ENCODE assay signal across 8 cellular contexts in the genomic region with DNA sequence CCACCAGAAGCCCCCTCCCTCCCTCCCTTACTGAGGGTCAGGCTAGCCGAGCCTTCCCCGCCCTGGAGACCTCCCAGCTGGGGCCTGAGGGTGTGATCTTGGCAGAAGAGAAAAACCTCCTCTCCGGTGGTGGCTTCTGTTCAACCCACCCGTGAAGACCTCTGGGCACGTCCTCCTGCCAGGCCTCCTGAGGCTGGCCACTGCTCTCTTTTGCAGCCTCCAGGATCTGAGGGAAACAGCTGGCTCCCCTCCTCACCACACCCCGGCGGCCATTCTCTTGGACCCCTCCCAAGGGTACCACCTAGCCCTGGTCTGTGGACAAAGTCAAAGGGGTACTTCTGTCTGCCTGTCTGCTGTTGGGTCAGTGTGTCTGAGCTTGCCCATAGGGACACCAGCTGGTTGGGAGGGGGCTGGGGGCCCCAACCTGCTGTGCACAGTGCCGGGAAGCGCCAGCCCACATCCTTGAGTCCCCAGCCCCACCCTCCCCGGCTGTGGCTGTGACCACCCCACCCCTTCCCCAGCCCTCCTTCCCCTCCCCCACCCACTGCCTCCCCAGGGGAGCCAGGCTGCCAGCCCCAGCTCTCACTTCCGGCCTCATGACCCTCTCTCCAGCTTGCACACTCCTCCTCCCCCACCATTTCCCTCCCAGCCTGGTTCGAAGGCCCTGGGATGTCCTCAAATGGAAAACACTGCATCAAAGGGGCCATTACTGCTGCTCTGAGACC. TPM values are rescaled to one million over a fixed set of nuclear protein-coding genes. Genes with fewer than 3 reads are reported as not detected.
A peak's percentile ranks its signal among the peaks of the same experiment; 100 is the strongest.
DNase-seq lines count a peak whose midpoint lies in the region; ATAC-seq and TF ChIP-seq lines count a peak whose summit lies in the region.

No MANE protein-coding gene starts in this region.

- H3K4me1 Mint-ChIP-seq in endodermal cell: peaks cover 30% of the 10 kb centered on the region

- CTCF ChIA-PET in SK-N-SH (lab: Yijun Ruan, JAX): interaction anchor here (0.6 to 24.8 kb wide), 44 partner anchors 9 to 259 kb away, joined by 3 to 603 read pairs (median 5); partner anchors contain the start of genes AHDC1, MAP3K6 and WASF2

- TF ChIP-seq POLR2A in prostate gland (IDR thresholded peaks at IDR 0.05): no peak

- peaks cover 19% of the 10 kb centered on the region; the same call in 1 of the 2 replicates for H3K79me2 ChIP-seq in SK-N-SH (ENCODE audit: insufficient read depth)

- H3K4me1 ChIP-seq in endodermal cell (ENCODE audit: control insufficient read depth, insufficient read depth, low read length) (peaks cover 18% of the 10 kb centered on the region), prostate gland (replicated peaks) (no peaks in the 10 kb centered on the region), SK-N-SH (ENCODE audit: control insufficient read depth in 1 of 2, insufficient read depth in 2 of 2, low read depth in 1 of 2, low read length in 1 of 2) (peaks cover 19 to 25% of the 10 kb centered on the region in 2 experiments; a peak in 3 of 4 replicates)

- no peaks in the 10 kb centered on the region for H3K27me3 Mint-ChIP-seq in endodermal cell (ENCODE audit: insufficient read depth)

- no peaks in the 10 kb centered on the region for H4K20me1 ChIP-seq in SK-N-SH (ENCODE audit: insufficient read depth)

- H3K4me2 ChIP-seq in SK-N-SH: no peak overlapping the region

- H3K9ac ChIP-seq in endodermal cell (ENCODE audit: extremely low read depth, low read length, poor library complexity, severe bottlenecking): no peak overlapping the region
- H3K9ac ChIP-seq in SK-N-SH: no peak overlapping the region

- intact Hi-C loops in prostate gland (cut with DNase I): loop anchor here (2.0 to 5.0 kb wide), 2 partner anchors 103 to 154 kb away; no protein-coding TSS in a partner anchor

- peaks cover 23% of the 10 kb centered on the region for H3K36me3 Mint-ChIP-seq in endodermal cell (ENCODE audit: low read depth)

- DNase-seq in EH (ENCODE audit: low read depth): peak; percentile 60
- DNase-seq in OCI-M1 (lab: John Stamatoyannopoulos, UW): peak; percentile 29
- DNase-seq in endodermal cell: no peak
- no peak for DNase-seq in prostate gland (ENCODE audit: low spot score)
- DNase-seq in cerebellum (ENCODE audit: low spot score): no peak
- no peak for DNase-seq in SK-N-SH

- H3F3A ChIP-seq in SK-N-SH (replicated peaks; ENCODE audit: insufficient read depth): peaks cover 16% of the 10 kb centered on the region

- peaks cover 18% of the 10 kb centered on the region for H3K36me3 ChIP-seq in endodermal cell (ENCODE audit: control insufficient read depth, insufficient read depth, low read length)
- H3K36me3 ChIP-seq in prostate gland: peaks cover 0 to 8% of the 10 kb centered on the region in 2 donors
- H3K36me3 ChIP-seq in SK-N-SH (replicated peaks in 1 of 2; ENCODE audit: control insufficient read depth in 1 of 2, insufficient read depth in 2 of 2, low read length in 1 of 2): peaks cover 8 to 20% of the 10 kb centered on the region in 2 experiments

- WGBS in endodermal cell (ENCODE audit: insufficient coverage in 1 of 2, insufficient read length in 1 of 2), 2 experiments: 62 to 77% methylated on average over 3 to 11 of the region's 12 CpGs
- WGBS in prostate gland: 24% methylated on average over 12 of the region's 12 CpGs
- WGBS in SK-N-SH (ENCODE audit: low lambda C conversion rate): 72% methylated on average over 6 of the region's 12 CpGs

- H3K27me3 ChIP-seq in endodermal cell (ENCODE audit: control insufficient read depth, insufficient read depth, low read length, poor library complexity, severe bottlenecking) (no peaks in the 10 kb centered on the region), prostate gland (replicated peaks; ENCODE audit: insufficient read depth) (no peaks in the 10 kb centered on the region), SK-N-SH (ENCODE audit: insufficient read depth) (no peaks in the 10 kb centered on the region)

- no peak for TF ChIP-seq EP300 in SK-N-SH (IDR thresholded peaks at IDR 0.05; ENCODE audit: borderline replicate concordance in 1 of 2, low read depth in 1 of 2, low read length in 1 of 2)

- no peak overlapping the region for H2AFZ ChIP-seq in SK-N-SH (ENCODE audit: low read depth)

- ATAC-seq in HG02678 (IDR thresholded peaks at IDR 0.05; ENCODE audit: unreplicated experiment): no peak
- ATAC-seq in GM19395 (IDR thresholded peaks at IDR 0.05; ENCODE audit: unreplicated experiment): no peak

- H3K4me3 ChIP-seq in endodermal cell (ENCODE audit: low read length) (no peak overlapping the region), prostate gland (no peak overlapping the region), SK-N-SH (ENCODE audit: low read depth in 2 of 2, low read length in 1 of 2) (no peak overlapping the region)

- TF ChIP-seq CTCF in endodermal cell (conservative IDR thresholded peaks at IDR 0.05): no peak
- TF ChIP-seq CTCF in prostate gland (IDR thresholded peaks at IDR 0.05): no peak
- TF ChIP-seq CTCF in SK-N-SH (IDR thresholded peaks at IDR 0.05): no peak

- H3K9me3 Mint-ChIP-seq in endodermal cell: no peaks in the 10 kb centered on the region

- H3K27ac ChIP-seq in endodermal cell (ENCODE audit: low read depth, low read length) (no peak overlapping the region), prostate gland (peak overlapping the region; percentile 76 to 85), SK-N-SH (ENCODE audit: low read depth in 2 of 2, low read length in 1 of 2) (no peak overlapping the region; a peak in 1 of 4 replicates)

- H3K27ac Mint-ChIP-seq in endodermal cell: peak overlapping the region; percentile 1

- no peak for TF ChIP-seq RAD21 in SK-N-SH (IDR thresholded peaks at IDR 0.05; ENCODE audit: low read length)

- no peak overlapping the region for H3K4me3 Mint-ChIP-seq in endodermal cell

- H3K9me3 ChIP-seq in endodermal cell (ENCODE audit: control insufficient read depth, low read length): no peaks in the 10 kb centered on the region
- no peaks in the 10 kb centered on the region for H3K9me3 ChIP-seq in prostate gland
- no peaks in the 10 kb centered on the region for H3K9me3 ChIP-seq in SK-N-SH

- POLR2A ChIA-PET in SK-N-SH (lab: Yijun Ruan, JAX): interaction anchor here (1.3 to 1.6 kb wide), 2 partner anchors 46 to 66 kb away, joined by 4 to 9 read pairs; partner anchors contain the start of gene WASF2

- H3K9me2 ChIP-seq in SK-N-SH: no peaks in the 10 kb centered on the region

TF ChIP-seq in SK-N-SH, 30 proteins besides CTCF, POLR2A, EP300 and RAD21:
- no peak for TF ChIP-seq FOXJ3 (CRISPR knock-in tag; IDR thresholded peaks at IDR 0.05)
- no peak for TF ChIP-seq RXRA (IDR thresholded peaks at IDR 0.05; ENCODE audit: borderline replicate concordance, low read depth)
- no peak for TF ChIP-seq MXI1 (IDR thresholded peaks at IDR 0.05; ENCODE audit: low read depth, low read length)
- TF ChIP-seq GABPA (IDR thresholded peaks at IDR 0.05; ENCODE audit: low read depth): no peak
- no peak for TF ChIP-seq PBX3 (IDR thresholded peaks at IDR 0.05)
- TF ChIP-seq USF2 (IDR thresholded peaks at IDR 0.05; ENCODE audit: borderline replicate concordance, low read depth, low read length): no peak
- TF ChIP-seq, protein P1, sequence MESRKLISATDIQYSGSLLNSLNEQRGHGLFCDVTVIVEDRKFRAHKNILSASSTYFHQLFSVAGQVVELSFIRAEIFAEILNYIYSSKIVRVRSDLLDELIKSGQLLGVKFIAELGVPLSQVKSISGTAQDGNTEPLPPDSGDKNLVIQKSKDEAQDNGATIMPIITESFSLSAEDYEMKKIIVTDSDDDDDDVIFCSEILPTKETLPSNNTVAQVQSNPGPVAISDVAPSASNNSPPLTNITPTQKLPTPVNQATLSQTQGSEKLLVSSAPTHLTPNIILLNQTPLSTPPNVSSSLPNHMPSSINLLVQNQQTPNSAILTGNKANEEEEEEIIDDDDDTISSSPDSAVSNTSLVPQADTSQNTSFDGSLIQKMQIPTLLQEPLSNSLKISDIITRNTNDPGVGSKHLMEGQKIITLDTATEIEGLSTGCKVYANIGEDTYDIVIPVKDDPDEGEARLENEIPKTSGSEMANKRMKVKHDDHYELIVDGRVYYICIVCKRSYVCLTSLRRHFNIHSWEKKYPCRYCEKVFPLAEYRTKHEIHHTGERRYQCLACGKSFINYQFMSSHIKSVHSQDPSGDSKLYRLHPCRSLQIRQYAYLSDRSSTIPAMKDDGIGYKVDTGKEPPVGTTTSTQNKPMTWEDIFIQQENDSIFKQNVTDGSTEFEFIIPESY (IDR thresholded peaks at IDR 0.05; ENCODE audit: borderline replicate concordance, low read depth): no peak
- no peak for TF ChIP-seq CHD2 (IDR thresholded peaks at IDR 0.05; ENCODE audit: low read length, partially characterized antibody)
- TF ChIP-seq YY1 (IDR thresholded peaks at IDR 0.05; ENCODE audit: low read depth): no peak
- TF ChIP-seq TCF12 (IDR thresholded peaks at IDR 0.05): no peak
- TF ChIP-seq TAF1 (IDR thresholded peaks at IDR 0.05; ENCODE audit: borderline replicate concordance, low read depth, low read length): no peak

RNA-seq across cellular contexts. Expression of gene AHDC1, which starts 48.1 kb away (rescaled TPM):
- total RNA-seq in endodermal cell (10 to 100 TPM; 39.3 to 41.2 TPM), prostate gland (10 to 100 TPM; 27.1 to 83.7 TPM), cerebellum (26.5 TPM)
- polyA plus RNA-seq in endodermal cell (2013, experiment 1 of 2): 52.1 TPM
- polyA plus RNA-seq in endodermal cell (2013, experiment 2 of 2): 50.1 TPM
- 3.1 and 8.5 TPM in 2 replicates for polyA plus RNA-seq in SK-N-SH (2012; rRNA removed)
- 3.2 and 4.4 TPM in 2 replicates for polyA plus RNA-seq in SK-N-SH (2012; cell fraction: cytosol; rRNA removed)
- polyA plus RNA-seq in SK-N-SH (2012; cell fraction: nucleus; rRNA removed): 19.2 and 28.1 TPM in 2 replicates

Comparison
In these comparisons a context has a peak if more than half of its experiments do, and no peak if none do; other contexts are left out.
1. DNase-seq: peak in EH (single experiment) and OCI-M1 (single experiment); none in endodermal cell (single experiment), prostate gland (single experiment), cerebellum (single experiment) and SK-N-SH (single experiment).
2. H3K27ac ChIP-seq: peak in prostate gland (2 of 2); none in endodermal cell (single experiment) and SK-N-SH (0 of 2).